Comparison of ENCODE assay signal across 27 cellular contexts in genomic region chr3:69104585-69104984, GRCh38. TPM values are rescaled to one million over a fixed set of nuclear protein-coding genes. Genes with fewer than 3 reads are reported as not detected.
DNase-seq lines count a peak whose midpoint lies in the region; ATAC-seq and TF ChIP-seq lines count a peak whose summit lies in the region.
"Had no signal": no experiment of that assay in that cellular context is flagged by ENCODE, and none has a peak within 500 bp of the region (broad histone marks: within the 10 kb centered on the region; RNA-seq: fewer than 3 reads in every experiment).

No MANE protein-coding gene starts in this region.

- H3K36me3 ChIP-seq in CD4-positive, alpha-beta memory T cell (ENCODE audit: insufficient read depth, low read length) = peaks cover 39% of the 10 kb centered on the region
- H3K36me3 ChIP-seq in SK-N-SH (replicated peaks in 1 of 2; ENCODE audit: control insufficient read depth in 1 of 2, insufficient read depth in 2 of 2, low read length in 1 of 2) = peaks cover 24 to 51% of the 10 kb centered on the region in 2 experiments
- H3K36me3 ChIP-seq: prostate gland, uterus had no signal

- H3K4me3 ChIP-seq in CD4-positive, alpha-beta memory T cell (ENCODE audit: low read length in 2 of 2) = no peak overlapping the region
- H3K4me3 ChIP-seq in SK-N-SH (ENCODE audit: low read depth in 2 of 2, low read length in 1 of 2) = no peak overlapping the region
- H3K4me3 ChIP-seq: prostate gland, uterus had no signal

- POLR2A ChIA-PET in CD4-positive, alpha-beta memory T cell (lab: Charles Lee; ENCODE audit: partially characterized antibody) = interaction anchor here (0.8 to 1.7 kb wide), 6 partner anchors 10 to 53 kb away, joined by 3 to 9 read pairs (median 4); partner anchors contain the start of genes ARL6IP5 and TMF1
- POLR2A ChIA-PET in activated CD4-positive, alpha-beta memory T cell treated with anti-CD3 and anti-CD28 coated beads, Interleukin-2, amount 10 ng/mL, durations not matched to agents 7 days and 5 days (lab: Charles Lee) = interaction anchor here (1.0 to 3.0 kb wide), 7 partner anchors 9 to 53 kb away, joined by 3 to 16 read pairs (median 5); partner anchors contain the start of genes ARL6IP5 and TMF1
- POLR2A ChIA-PET in SK-N-SH (lab: Yijun Ruan, JAX) = no interaction called here

- peaks cover 46 to 57% of the 10 kb centered on the region in 2 donors for H3K36me3 Mint-ChIP-seq in CD4-positive, alpha-beta memory T cell
- H3K36me3 Mint-ChIP-seq in activated CD4-positive, alpha-beta memory T cell treated with anti-CD3 and anti-CD28 coated beads, Interleukin-2, amount 10 ng/mL, durations not matched to agents 7 days and 5 days (ENCODE audit: low read depth) = peaks cover 60% of the 10 kb centered on the region
- peaks cover 31% of the 10 kb centered on the region for H3K36me3 Mint-ChIP-seq in nephron progenitor cell (ENCODE audit: low read depth)

- ATAC-seq in HG03196 (IDR thresholded peaks at IDR 0.05; ENCODE audit: unreplicated experiment) = no peak
- ATAC-seq: foreskin keratinocyte had no signal

- H3K4me1 Mint-ChIP-seq in CD4-positive, alpha-beta memory T cell = peaks cover 30 to 60% (median 43%) of the 10 kb centered on the region in 4 donors
- peaks cover 41% of the 10 kb centered on the region for H3K4me1 Mint-ChIP-seq in activated CD4-positive, alpha-beta memory T cell treated with anti-CD3 and anti-CD28 coated beads, Interleukin-2, amount 10 ng/mL, durations not matched to agents 7 days and 5 days
- H3K4me1 Mint-ChIP-seq in nephron progenitor cell = no peaks in the 10 kb centered on the region
- H3K4me1 Mint-ChIP-seq: nephron had no signal

- TF ChIP-seq CTCF in nephron progenitor cell (IDR thresholded peaks at IDR 0.05) = no peak
- TF ChIP-seq CTCF in SK-N-SH (IDR thresholded peaks at IDR 0.05) = no peak

- H3F3A ChIP-seq in SK-N-SH (replicated peaks; ENCODE audit: insufficient read depth) = peaks cover 13% of the 10 kb centered on the region

- H3K27me3 ChIP-seq in CD4-positive, alpha-beta memory T cell (ENCODE audit: insufficient read depth, low read length) = no peaks in the 10 kb centered on the region
- no peaks in the 10 kb centered on the region for H3K27me3 ChIP-seq in SK-N-SH (ENCODE audit: insufficient read depth)
- H3K27me3 ChIP-seq: BE2C, foreskin keratinocyte, uterus had no signal

- peaks cover 46% of the 10 kb centered on the region for H3K4me1 ChIP-seq in CD4-positive, alpha-beta memory T cell (ENCODE audit: insufficient read depth, low read length)
- H3K4me1 ChIP-seq in SK-N-SH (ENCODE audit: control insufficient read depth in 1 of 2, insufficient read depth in 2 of 2, low read depth in 1 of 2, low read length in 1 of 2) = no peaks in the 10 kb centered on the region
- H3K4me1 ChIP-seq: BE2C, foreskin keratinocyte, prostate gland, uterus had no signal

- H3K4me2 ChIP-seq in SK-N-SH = no peak overlapping the region

- DNase-seq in DMS53 (lab: John Stamatoyannopoulos, UW) (peak; percentile 37), DMS53 treated with DMSO at 0.1 percent for 48 hours (lab: John Stamatoyannopoulos, UW; ENCODE audit: unreplicated experiment) (no peak), nephron progenitor cell (no peak), middle frontal gyrus (ENCODE audit: extremely low spot score, low spot score) (no peak), SK-N-SH (no peak)
- no peak for DNase-seq in CD4-positive, alpha-beta memory T cell
- no peak for DNase-seq in activated CD4-positive, alpha-beta memory T cell treated with anti-CD3 and anti-CD28 coated beads, Interleukin-2, amount 10 ng/mL, durations not matched to agents 7 days and 5 days
- DNase-seq: anterior cingulate cortex; BE2C; central memory CD4-positive, alpha-beta T cell; foreskin keratinocyte; HFFc6; IMR-90; kidney; NCI-H1417 treated with DMSO at 0.1 percent for 48 hours; NCI-H524 treated with DMSO at 0.1 percent for 48 hours; SHP77 treated with DMSO at 0.1 percent for 48 hours; stimulated activated CD4-positive, alpha-beta T cell treated with anti-CD3 and anti-CD28 coated beads, Interleukin-12 subunit alpha, Interleukin-12 subunit beta, amount 100 ng/mL, for 4 hours; stimulated activated CD8-positive, alpha-beta memory T cell treated with anti-CD3 and anti-CD28 coated beads, Interleukin-4, amount 100 ng/mL, for 48 hours; uterus had no signal

- CTCF ChIA-PET in CD4-positive, alpha-beta memory T cell (lab: Charles Lee; ENCODE audit: partially characterized antibody) = interaction anchor here (1.0 to 2.8 kb wide), 3 partner anchors 10 to 16 kb away, joined by 4 to 13 read pairs (median 7); no protein-coding TSS in a partner anchor
- CTCF ChIA-PET in activated CD4-positive, alpha-beta memory T cell treated with anti-CD3 and anti-CD28 coated beads, Interleukin-2, amount 10 ng/mL, durations not matched to agents 7 days and 5 days (lab: Charles Lee) = interaction anchor here (6.0 kb wide), 1 partner anchor 17 kb away, joined by 35 read pairs; the partner anchor contains the start of gene LMOD3
- CTCF ChIA-PET in SK-N-SH (lab: Yijun Ruan, JAX) = interaction anchor here (8.8 kb wide), 1 partner anchor 15 kb away, joined by 56 read pairs; no protein-coding TSS in a partner anchor

- peak overlapping the region; percentile 2 to 87 (median 67) for H3K27ac Mint-ChIP-seq in CD4-positive, alpha-beta memory T cell
- H3K27ac Mint-ChIP-seq in activated CD4-positive, alpha-beta memory T cell treated with anti-CD3 and anti-CD28 coated beads, Interleukin-2, amount 10 ng/mL, durations not matched to agents 7 days and 5 days = peak overlapping the region; percentile 49
- H3K27ac Mint-ChIP-seq in nephron progenitor cell = peak overlapping the region; percentile 30
- H3K27ac Mint-ChIP-seq: nephron had no signal

- no peak overlapping the region for H3K27ac ChIP-seq in CD4-positive, alpha-beta memory T cell (ENCODE audit: low read depth, low read length)
- H3K27ac ChIP-seq in SK-N-SH (ENCODE audit: low read depth in 2 of 2, low read length in 1 of 2) = no peak overlapping the region
- H3K27ac ChIP-seq: 22Rv1, foreskin keratinocyte, prostate gland, uterus had no signal

- no peaks in the 10 kb centered on the region for H3K9me2 ChIP-seq in SK-N-SH

- no peak overlapping the region for H3K9ac ChIP-seq in SK-N-SH

- H3K9me3 ChIP-seq in CD4-positive, alpha-beta memory T cell (ENCODE audit: control insufficient read depth in 1 of 2, low read length in 2 of 2) = no peaks in the 10 kb centered on the region
- H3K9me3 ChIP-seq in SK-N-SH = no peaks in the 10 kb centered on the region
- H3K9me3 ChIP-seq: BE2C, prostate gland, uterus had no signal

- peaks cover 5% of the 10 kb centered on the region; the same call in 1 of the 2 replicates for H4K20me1 ChIP-seq in SK-N-SH (ENCODE audit: insufficient read depth)

- peak overlapping the region in 2 of 8 donors; percentile 47 to 64 for H3K4me3 Mint-ChIP-seq in CD4-positive, alpha-beta memory T cell
- no peak overlapping the region for H3K4me3 Mint-ChIP-seq in activated CD4-positive, alpha-beta memory T cell treated with anti-CD3 and anti-CD28 coated beads, Interleukin-2, amount 10 ng/mL, durations not matched to agents 7 days and 5 days
- H3K4me3 Mint-ChIP-seq in nephron progenitor cell = no peak overlapping the region
- H3K4me3 Mint-ChIP-seq: nephron had no signal

- H3K79me2 ChIP-seq in SK-N-SH (ENCODE audit: insufficient read depth) = peaks cover 19% of the 10 kb centered on the region

- TF ChIP-seq EP300 in SK-N-SH (IDR thresholded peaks at IDR 0.05; ENCODE audit: borderline replicate concordance in 1 of 2, low read depth in 1 of 2, low read length in 1 of 2) = no peak

- no peaks in the 10 kb centered on the region for H3K27me3 Mint-ChIP-seq in CD4-positive, alpha-beta memory T cell
- no peaks in the 10 kb centered on the region for H3K27me3 Mint-ChIP-seq in activated CD4-positive, alpha-beta memory T cell treated with anti-CD3 and anti-CD28 coated beads, Interleukin-2, amount 10 ng/mL, durations not matched to agents 7 days and 5 days
- no peaks in the 10 kb centered on the region for H3K27me3 Mint-ChIP-seq in nephron progenitor cell (ENCODE audit: low read depth, poor library complexity)

- 97% methylated on average over 8 of the region's 8 CpGs for WGBS in SK-N-SH (ENCODE audit: low lambda C conversion rate)

- no peaks in the 10 kb centered on the region for H3K9me3 Mint-ChIP-seq in CD4-positive, alpha-beta memory T cell
- no peaks in the 10 kb centered on the region for H3K9me3 Mint-ChIP-seq in activated CD4-positive, alpha-beta memory T cell treated with anti-CD3 and anti-CD28 coated beads, Interleukin-2, amount 10 ng/mL, durations not matched to agents 7 days and 5 days
- no peaks in the 10 kb centered on the region for H3K9me3 Mint-ChIP-seq in nephron progenitor cell
- H3K9me3 Mint-ChIP-seq: HFFc6, nephron had no signal

- intact Hi-C loops in CD4-positive, alpha-beta memory T cell (cut with micrococcal nuclease) = loop anchor here (1.0 kb wide), 1 partner anchor 9 kb away; no protein-coding TSS in a partner anchor

- no peak overlapping the region for H2AFZ ChIP-seq in SK-N-SH (ENCODE audit: low read depth)

- no peak for TF ChIP-seq RAD21 in SK-N-SH (IDR thresholded peaks at IDR 0.05; ENCODE audit: low read length)

RNA-seq across cellular contexts. Expression of gene LMOD3, which starts 17.8 kb away (rescaled TPM):
- total RNA-seq in CD4-positive, alpha-beta memory T cell = not detected
- under 1 TPM; 0.13 to 0.24 TPM for polyA plus RNA-seq in CD4-positive, alpha-beta memory T cell
- total RNA-seq in activated CD4-positive, alpha-beta memory T cell treated with anti-CD3 and anti-CD28 coated beads, Interleukin-2, amount 10 ng/mL, durations not matched to agents 7 days and 5 days = not detected
- not detected in 2 replicates for polyA plus RNA-seq in SK-N-SH (2012; rRNA removed)
- not detected in 2 replicates for polyA plus RNA-seq in SK-N-SH (2012; cell fraction: cytosol; rRNA removed)
- polyA plus RNA-seq in SK-N-SH (2012; cell fraction: nucleus; rRNA removed) = not detected in 2 replicates
- total RNA-seq: epithelial cell of proximal tubule; foreskin keratinocyte; HFFc6; IMR-90; MCF 10A; T-helper 1 cell treated with Interleukin-12 subunit alpha and Interleukin-12 subunit beta and Interleukin-4 antibody, amounts not matched to agents 30 ng/mL and 1 ng/mL, for 36 hours had no signal
- polyA plus RNA-seq: foreskin keratinocyte, IMR-90 had no signal

RNA-seq across cellular contexts. Expression of gene ARL6IP5, which starts 19.8 kb away (rescaled TPM):
- total RNA-seq in CD4-positive, alpha-beta memory T cell = 100 to 1,000 TPM; 147 to 156 TPM
- 100 to 1,000 TPM; 500 to 953 TPM for polyA plus RNA-seq in CD4-positive, alpha-beta memory T cell
- total RNA-seq in activated CD4-positive, alpha-beta memory T cell treated with anti-CD3 and anti-CD28 coated beads, Interleukin-2, amount 10 ng/mL, durations not matched to agents 7 days and 5 days = 100 to 1,000 TPM; 179 to 182 TPM
- 64.6 and 90.7 TPM in 2 replicates for polyA plus RNA-seq in SK-N-SH (2012; rRNA removed)
- 101 and 122 TPM in 2 replicates for polyA plus RNA-seq in SK-N-SH (2012; cell fraction: cytosol; rRNA removed)
- polyA plus RNA-seq in SK-N-SH (2012; cell fraction: nucleus; rRNA removed) = 24.8 and 38.2 TPM in 2 replicates

RNA-seq across cellular contexts. Expression of gene UBA3, which starts 24.4 kb away (rescaled TPM):
- 10 to 100 TPM; 81.0 to 81.6 TPM for total RNA-seq in CD4-positive, alpha-beta memory T cell
- 100 to 1,000 TPM in 1 of 2 donors, 10 to 100 TPM in 1; 60.1 to 105 TPM for polyA plus RNA-seq in CD4-positive, alpha-beta memory T cell
- 10 to 100 TPM; 93.1 to 96.9 TPM for total RNA-seq in activated CD4-positive, alpha-beta memory T cell treated with anti-CD3 and anti-CD28 coated beads, Interleukin-2, amount 10 ng/mL, durations not matched to agents 7 days and 5 days
- 43.0 and 62.0 TPM in 2 replicates for polyA plus RNA-seq in SK-N-SH (2012; rRNA removed)
- 53.5 and 64.1 TPM in 2 replicates for polyA plus RNA-seq in SK-N-SH (2012; cell fraction: cytosol; rRNA removed)
- polyA plus RNA-seq in SK-N-SH (2012; cell fraction: nucleus; rRNA removed) = 50.1 and 92.6 TPM in 2 replicates

RNA-seq across cellular contexts. Expression of gene TMF1, which starts 52.5 kb away (rescaled TPM):
- total RNA-seq in CD4-positive, alpha-beta memory T cell = 10 to 100 TPM; 58.5 to 61.0 TPM
- 10 to 100 TPM; 42.8 to 43.2 TPM for polyA plus RNA-seq in CD4-positive, alpha-beta memory T cell
- total RNA-seq in activated CD4-positive, alpha-beta memory T cell treated with anti-CD3 and anti-CD28 coated beads, Interleukin-2, amount 10 ng/mL, durations not matched to agents 7 days and 5 days = 10 to 100 TPM; 57.4 to 58.0 TPM
- 3.2 and 4.3 TPM in 2 replicates for polyA plus RNA-seq in SK-N-SH (2012; rRNA removed)
- polyA plus RNA-seq in SK-N-SH (2012; cell fraction: cytosol; rRNA removed) = 4.8 and 5.7 TPM in 2 replicates
- polyA plus RNA-seq in SK-N-SH (2012; cell fraction: nucleus; rRNA removed) = 5.4 and 9.2 TPM in 2 replicates
